Comparison of ENCODE assay signal across 24 cellular contexts in genomic region chr12:102847131-102847530, GRCh38.
"Had no signal": no experiment of that assay in that cellular context is flagged by ENCODE, and none has a peak within 500 bp of the region (broad histone marks: within the 10 kb centered on the region; RNA-seq: fewer than 3 reads in every experiment).

No MANE protein-coding gene starts in this region.

- H3K4me3 ChIP-seq: left ventricle myocardium inferior, neural progenitor cell, sigmoid colon had no signal

- ATAC-seq: activated naive CD8-positive, alpha-beta T cell treated with anti-CD3 and anti-CD28 coated beads, Interleukin-2, amount 50 U/mL, for 24 hours; activated T-cell treated with anti-CD3 and anti-CD28 coated beads, Interleukin-2, amount 50 U/mL, for 72 hours; naive thymus-derived CD8-positive, alpha-beta T cell; stimulated activated naive B cell treated with anti-CD40 and anti-IgM and Interleukin-4, amounts not matched to agents 10 μg/mL and 1 μg/mL and 100 μg/mL, for 72 hours had no signal

- H3K4me1 Mint-ChIP-seq: activated CD4-positive, alpha-beta memory T cell treated with anti-CD3 and anti-CD28 coated beads, Interleukin-2, amount 10 ng/mL, durations not matched to agents 7 days and 5 days; activated naive CD8-positive, alpha-beta T cell treated with anti-CD3 and anti-CD28 coated beads, Interleukin-2, amount 50 U/mL, for 24 hours; central memory CD8-positive, alpha-beta T cell; immature natural killer cell; mesothelial cell of epicardium; naive thymus-derived CD8-positive, alpha-beta T cell; neural progenitor cell; stimulated activated naive B cell treated with anti-CD40 and anti-IgM and Interleukin-4, amounts not matched to agents 10 μg/mL and 1 μg/mL and 100 μg/mL, for 72 hours had no signal

- H3K27ac Mint-ChIP-seq: activated CD4-positive, alpha-beta memory T cell treated with anti-CD3 and anti-CD28 coated beads, Interleukin-2, amount 10 ng/mL, durations not matched to agents 7 days and 5 days; activated naive CD8-positive, alpha-beta T cell treated with anti-CD3 and anti-CD28 coated beads, Interleukin-2, amount 50 U/mL, for 24 hours; activated T-cell treated with anti-CD3 and anti-CD28 coated beads, Interleukin-2, amount 50 U/mL, for 72 hours; immature natural killer cell; mesothelial cell of epicardium; naive thymus-derived CD8-positive, alpha-beta T cell; neural progenitor cell; stimulated activated naive B cell treated with anti-CD40 and anti-IgM and Interleukin-4, amounts not matched to agents 10 μg/mL and 1 μg/mL and 100 μg/mL, for 72 hours had no signal

- H3K36me3 ChIP-seq: left ventricle myocardium inferior, neural progenitor cell, sigmoid colon had no signal

- H3K36me3 Mint-ChIP-seq: immature natural killer cell; mesothelial cell of epicardium; naive thymus-derived CD8-positive, alpha-beta T cell; neural progenitor cell; stimulated activated naive B cell treated with anti-CD40 and anti-IgM and Interleukin-4, amounts not matched to agents 10 μg/mL and 1 μg/mL and 100 μg/mL, for 72 hours had no signal

- H3K27ac ChIP-seq: left ventricle myocardium inferior, neural progenitor cell, sigmoid colon had no signal

- H3K4me3 Mint-ChIP-seq: activated CD4-positive, alpha-beta memory T cell treated with anti-CD3 and anti-CD28 coated beads, Interleukin-2, amount 10 ng/mL, durations not matched to agents 7 days and 5 days; activated naive CD8-positive, alpha-beta T cell treated with anti-CD3 and anti-CD28 coated beads, Interleukin-2, amount 50 U/mL, for 24 hours; activated T-cell treated with anti-CD3 and anti-CD28 coated beads, Interleukin-2, amount 50 U/mL, for 72 hours; central memory CD8-positive, alpha-beta T cell; immature natural killer cell; mesothelial cell of epicardium; naive thymus-derived CD8-positive, alpha-beta T cell; neural progenitor cell; stimulated activated naive B cell treated with anti-CD40 and anti-IgM and Interleukin-4, amounts not matched to agents 10 μg/mL and 1 μg/mL and 100 μg/mL, for 72 hours had no signal

- FAIRE-seq: colon had no signal

- H3K9me3 ChIP-seq: left ventricle myocardium inferior, sigmoid colon had no signal

- H3K27me3 ChIP-seq: neural progenitor cell, sigmoid colon had no signal

- H3K9me3 Mint-ChIP-seq: activated CD4-positive, alpha-beta memory T cell treated with anti-CD3 and anti-CD28 coated beads, Interleukin-2, amount 10 ng/mL, durations not matched to agents 7 days and 5 days; activated naive CD8-positive, alpha-beta T cell treated with anti-CD3 and anti-CD28 coated beads, Interleukin-2, amount 50 U/mL, for 24 hours; activated T-cell treated with anti-CD3 and anti-CD28 coated beads, Interleukin-2, amount 50 U/mL, for 72 hours; mesothelial cell of epicardium; neural progenitor cell; stimulated activated naive B cell treated with anti-CD40 and anti-IgM and Interleukin-4, amounts not matched to agents 10 μg/mL and 1 μg/mL and 100 μg/mL, for 72 hours had no signal

- DNase-seq: activated CD4-positive, alpha-beta memory T cell treated with anti-CD3 and anti-CD28 coated beads, Interleukin-2, amount 10 ng/mL, durations not matched to agents 7 days and 5 days; activated CD4-positive, alpha-beta T cell treated with anti-CD3 and anti-CD28 coated beads for 4 hours; activated CD4-positive, CD25-positive, alpha-beta regulatory T cell; activated effector memory CD4-positive, alpha-beta T cell treated with anti-CD3 and anti-CD28 coated beads, Interleukin-2, amount 50 U/mL, for 16 hours; activated naive CD4-positive, alpha-beta T cell treated with anti-CD3 and anti-CD28 coated beads, Interleukin-2, amount 50 U/mL, for 16 hours; activated naive CD8-positive, alpha-beta T cell treated with anti-CD3 and anti-CD28 coated beads, Interleukin-2, amount 50 U/mL, for 24 hours; activated T-cell treated with anti-CD3 and anti-CD28 coated beads, Interleukin-2, amount 50 U/mL, for 72 hours; anterior cingulate cortex; effector memory CD4-positive, alpha-beta T cell; foreskin melanocyte; immature natural killer cell; left ventricle myocardium inferior; naive thymus-derived CD8-positive, alpha-beta T cell; posterior cingulate gyrus; sigmoid colon; stimulated activated CD4-positive, alpha-beta T cell treated with anti-CD3 and anti-CD28 coated beads, Interleukin-2, amount 100 ng/mL, for 48 hours; stimulated activated CD8-positive, alpha-beta memory T cell treated with anti-CD3 and anti-CD28 coated beads, Interleukin-4, amount 100 ng/mL, for 48 hours; stimulated activated naive B cell treated with anti-CD40 and anti-IgM and Interleukin-4, amounts not matched to agents 10 μg/mL and 1 μg/mL and 100 μg/mL, for 72 hours; T-helper 9 cell; trophoblast cell had no signal

- H3K27me3 Mint-ChIP-seq: activated CD4-positive, alpha-beta memory T cell treated with anti-CD3 and anti-CD28 coated beads, Interleukin-2, amount 10 ng/mL, durations not matched to agents 7 days and 5 days had no signal

- H3K4me1 ChIP-seq: left ventricle myocardium inferior, neural progenitor cell, sigmoid colon had no signal
